In the genomic region with DNA sequence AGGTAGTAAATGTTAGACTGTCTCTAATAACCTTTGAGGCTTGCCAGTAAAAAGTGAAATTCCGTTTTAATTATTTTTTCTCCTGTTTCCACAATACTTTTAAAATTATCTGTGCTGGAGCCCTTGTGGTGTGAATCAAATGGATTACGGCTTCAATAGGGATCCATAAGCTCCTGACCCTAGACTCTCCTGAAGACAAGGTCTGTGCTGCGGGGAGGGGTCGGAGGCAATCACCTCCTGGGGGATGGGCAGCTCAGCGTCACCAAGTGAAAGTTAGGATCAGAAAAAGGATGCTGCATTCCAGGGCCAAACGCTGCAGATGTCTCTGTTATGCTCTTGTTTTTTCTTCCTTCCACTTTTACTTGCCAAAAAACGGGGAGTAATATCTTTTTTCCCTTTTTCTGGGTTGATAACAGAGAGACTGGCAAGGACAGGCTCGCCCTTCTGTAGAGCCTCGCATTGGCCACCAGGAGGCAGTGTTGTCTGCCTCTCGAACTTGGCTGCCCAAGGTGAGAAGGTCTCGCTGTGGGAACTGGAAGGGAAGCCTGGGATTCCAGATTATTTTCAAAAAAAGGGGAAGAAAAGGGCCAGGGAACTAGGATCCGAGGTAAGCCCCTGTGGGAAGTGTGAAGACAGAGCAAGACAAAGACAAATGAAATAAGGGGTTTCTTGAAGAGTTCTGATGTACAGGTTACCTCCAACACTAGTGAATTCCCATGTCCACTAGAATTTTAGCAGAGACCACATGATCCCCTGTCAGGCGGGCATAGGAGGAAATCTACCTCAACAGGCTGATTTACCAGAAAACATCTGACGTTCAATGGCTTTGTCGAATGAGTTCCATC, we compare ENCODE assay signal across 8 cellular contexts.
DNase-seq lines count a peak whose midpoint lies in the region; ATAC-seq and TF ChIP-seq lines count a peak whose summit lies in the region.

No MANE protein-coding gene starts in this region.

- TF ChIP-seq POLR2A in spleen (IDR thresholded peaks at IDR 0.05): no peak

- H3K27me3 ChIP-seq in SU-DHL-6 (ENCODE audit: low read length) (no peaks in the 10 kb centered on the region), right atrium auricular region (no peaks in the 10 kb centered on the region), spleen (replicated peaks in 1 of 7) (peaks cover 0 to 6% (median 0%) of the 10 kb centered on the region in 7 donors)

- no peak overlapping the region for H3K27ac Mint-ChIP-seq in activated naive CD4-positive, alpha-beta T cell treated with anti-CD3 and anti-CD28 coated beads, Interleukin-2, amount 10 ng/mL, durations not matched to agents 7 days and 5 days

- H3K4me2 ChIP-seq in SU-DHL-6 (ENCODE audit: low read depth, low read length, poor library complexity, severe bottlenecking): no peak overlapping the region

- no peak overlapping the region for H3K4me3 Mint-ChIP-seq in activated naive CD4-positive, alpha-beta T cell treated with anti-CD3 and anti-CD28 coated beads, Interleukin-2, amount 10 ng/mL, durations not matched to agents 7 days and 5 days

- H3K79me2 ChIP-seq in SU-DHL-6 (ENCODE audit: insufficient read depth, low read length): no peaks in the 10 kb centered on the region

- H3K36me3 Mint-ChIP-seq in activated naive CD4-positive, alpha-beta T cell treated with anti-CD3 and anti-CD28 coated beads, Interleukin-2, amount 10 ng/mL, durations not matched to agents 7 days and 5 days: no peaks in the 10 kb centered on the region

- H3K27me3 Mint-ChIP-seq in activated naive CD4-positive, alpha-beta T cell treated with anti-CD3 and anti-CD28 coated beads, Interleukin-2, amount 10 ng/mL, durations not matched to agents 7 days and 5 days: no peaks in the 10 kb centered on the region

- no peak overlapping the region for H2AFZ ChIP-seq in SU-DHL-6 (ENCODE audit: low read depth, low read length, severe bottlenecking)

- intact Hi-C loops in spleen (cut with DNase I; ENCODE audit: low total_unique reads): no loop called here

- no peaks in the 10 kb centered on the region for H3K9me3 ChIP-seq in SU-DHL-6 (ENCODE audit: insufficient read depth, low read length)
- H3K9me3 ChIP-seq in right atrium auricular region: no peaks in the 10 kb centered on the region
- no peaks in the 10 kb centered on the region for H3K9me3 ChIP-seq in spleen

- no peaks in the 10 kb centered on the region for H3F3A ChIP-seq in SU-DHL-6 (ENCODE audit: insufficient read depth)

- TF ChIP-seq CTCF in SU-DHL-6 (IDR thresholded peaks at IDR 0.05; ENCODE audit: insufficient read depth, low read length, poor library complexity, severe bottlenecking) (peak; percentile 96), right atrium auricular region (IDR thresholded peaks at IDR 0.05) (peak; percentile 29 to 79), spleen (IDR thresholded peaks at IDR 0.05 in 8 of 11, conservative IDR thresholded peaks at IDR 0.05 in 3 of 11) (peak; percentile 17 to 73 (median 51))

- 24 to 29% (median 28%) methylated on average over 15 of the region's 15 CpGs for WGBS in spleen, 5 donors

- H4K20me1 ChIP-seq in SU-DHL-6 (ENCODE audit: low read depth, low read length): no peaks in the 10 kb centered on the region

- H3K36me3 ChIP-seq in SU-DHL-6 (ENCODE audit: low read length) (no peaks in the 10 kb centered on the region), right atrium auricular region (no peaks in the 10 kb centered on the region), spleen (no peaks in the 10 kb centered on the region)

- H3K4me1 Mint-ChIP-seq in activated naive CD4-positive, alpha-beta T cell treated with anti-CD3 and anti-CD28 coated beads, Interleukin-2, amount 10 ng/mL, durations not matched to agents 7 days and 5 days: no peaks in the 10 kb centered on the region

- H3K9me3 Mint-ChIP-seq in activated naive CD4-positive, alpha-beta T cell treated with anti-CD3 and anti-CD28 coated beads, Interleukin-2, amount 10 ng/mL, durations not matched to agents 7 days and 5 days: no peaks in the 10 kb centered on the region

- H3K4me1 ChIP-seq in right atrium auricular region (no peaks in the 10 kb centered on the region), spleen (no peaks in the 10 kb centered on the region)

- peak; percentile 23 for DNase-seq in activated naive CD4-positive, alpha-beta T cell treated with anti-CD3 and anti-CD28 coated beads, Interleukin-2, amount 10 ng/mL, durations not matched to agents 7 days and 5 days
- no peak for DNase-seq in activated naive CD4-positive, alpha-beta T cell treated with anti-CD3 and anti-CD28 coated beads, Interleukin-2, amount 50 U/mL, for 16 hours
- DNase-seq in right atrium auricular region (ENCODE audit: low spot score) (peak; percentile 47), spleen (no peak), DMS114 treated with DMSO at 0.1 percent for 48 hours (lab: John Stamatoyannopoulos, UW; ENCODE audit: unreplicated experiment) (no peak)

- CTCF ChIA-PET in activated naive CD4-positive, alpha-beta T cell treated with anti-CD3 and anti-CD28 coated beads, Interleukin-2, amount 10 ng/mL, durations not matched to agents 7 days and 5 days (lab: Charles Lee): interaction anchor here (0.7 to 0.8 kb wide), 4 partner anchors 102 to 1526 kb away, joined by 3 to 4 read pairs (median 4); no protein-coding TSS in a partner anchor

- H3K27ac ChIP-seq in SU-DHL-6 (ENCODE audit: low read depth, low read length) (no peak overlapping the region), right atrium auricular region (no peak overlapping the region), spleen (no peak overlapping the region)

- H3K9me2 ChIP-seq in SU-DHL-6 (replicated peaks; ENCODE audit: insufficient read depth, low read length): no peaks in the 10 kb centered on the region

- H3K9ac ChIP-seq in SU-DHL-6 (ENCODE audit: low read length): no peak overlapping the region

- ATAC-seq in HG03432 (IDR thresholded peaks at IDR 0.05; ENCODE audit: unreplicated experiment) (peak; percentile 80), GM19452 (IDR thresholded peaks at IDR 0.05; ENCODE audit: unreplicated experiment) (no peak)

- H3K4me3 ChIP-seq in SU-DHL-6 (ENCODE audit: insufficient read depth, low read length, poor library complexity, severe bottlenecking): no peak overlapping the region
- no peak overlapping the region for H3K4me3 ChIP-seq in right atrium auricular region
- no peak overlapping the region for H3K4me3 ChIP-seq in spleen

Comparison
In these comparisons a context has a peak if more than half of its experiments do, and no peak if none do; other contexts are left out.
1. DNase-seq: peak in activated naive CD4-positive, alpha-beta T cell treated with anti-CD3 and anti-CD28 coated beads, Interleukin-2, amount 10 ng/mL, durations not matched to agents 7 days and 5 days (single experiment) and right atrium auricular region (single experiment); none in activated naive CD4-positive, alpha-beta T cell treated with anti-CD3 and anti-CD28 coated beads, Interleukin-2, amount 50 U/mL, for 16 hours (single experiment), spleen (single experiment) and DMS114 treated with DMSO at 0.1 percent for 48 hours (single experiment).
2. Peak in every context shown above with its lines, with median percentiles within 50 percentile points of each other: CTCF ChIP-seq.